Comparison of ENCODE assay signal across 1 cellular context in genomic region chr19:40190891-40191835, GRCh38.
A peak's percentile ranks its signal among the peaks of the same experiment; 100 is the strongest.
TF ChIP-seq lines count a peak whose summit lies in the region.

Gene MAP3K10, plus strand, starts transcription at chr19:40191426. Its CDS starts 606 bp downstream, at chr19:40192032.

TF ChIP-seq in HEK293, 187 proteins besides CTCF, POLR2A, EP300 and RAD21 (continued from another document and continues in another):
- TF ChIP-seq ZNF830 (tag by site-specific recombination; IDR thresholded peaks at IDR 0.05; ENCODE audit: low read depth) (no peak), ZNF561 (tag by site-specific recombination; IDR thresholded peaks at IDR 0.05; ENCODE audit: borderline replicate concordance) (peak; percentile 79; the same call in 1 of the 2 replicates), GLI2 (tag by site-specific recombination; IDR thresholded peaks at IDR 0.05; ENCODE audit: borderline replicate concordance, low read depth) (no peak), ZFP41 (tag by site-specific recombination; IDR thresholded peaks at IDR 0.05; ENCODE audit: borderline replicate concordance) (no peak), ZXDB (tag by site-specific recombination; IDR thresholded peaks at IDR 0.05) (peak; percentile 98), ZBTB10 (tag by site-specific recombination; IDR thresholded peaks at IDR 0.05) (peak; percentile 100), KLF9 (tag by site-specific recombination; IDR thresholded peaks at IDR 0.05; ENCODE audit: low read depth) (peak; percentile 72; the same call in 1 of the 2 replicates), ZNF513 (tag by site-specific recombination; IDR thresholded peaks at IDR 0.05) (peak; percentile 33; the same call in 1 of the 2 replicates), INSM2 (tag by site-specific recombination; IDR thresholded peaks at IDR 0.05) (peak; percentile 60; the same call in 1 of the 2 replicates), ZNF837 (tag by site-specific recombination; IDR thresholded peaks at IDR 0.05) (peak; percentile 59; the same call in 1 of the 2 replicates), ZNF423 (tag by site-specific recombination; IDR thresholded peaks at IDR 0.05) (peak; percentile 79; the same call in 1 of the 2 replicates), ZNF223 (tag by site-specific recombination; IDR thresholded peaks at IDR 0.05) (peak; percentile 81), ZNF426 (tag by site-specific recombination; IDR thresholded peaks at IDR 0.05) (no peak), ZNF133 (tag by site-specific recombination; IDR thresholded peaks at IDR 0.05) (peak; percentile 33; the same call in 1 of the 2 replicates), ZNF701 (tag by site-specific recombination; IDR thresholded peaks at IDR 0.05) (no peak), KLF16 (tag by site-specific recombination; IDR thresholded peaks at IDR 0.05) (peak; percentile 70), ZNF610 (tag by site-specific recombination; IDR thresholded peaks at IDR 0.05; ENCODE audit: borderline replicate concordance) (peak; percentile 82), YY1 (tag by site-specific recombination; IDR thresholded peaks at IDR 0.05) (peak; percentile 79), SALL2 (tag by site-specific recombination; IDR thresholded peaks at IDR 0.05; ENCODE audit: borderline replicate concordance) (0 out of 2 replicates have a peak, but pooled peaks have one; percentile 4), ZNF677 (tag by site-specific recombination; IDR thresholded peaks at IDR 0.05) (0 out of 2 replicates have a peak, but pooled peaks have one; percentile 46), ZNF660 (tag by site-specific recombination; IDR thresholded peaks at IDR 0.05) (peak; percentile 9; the same call in 1 of the 2 replicates), GLIS1 (tag by site-specific recombination; IDR thresholded peaks at IDR 0.05) (peak; percentile 100), ZBTB26 (tag by site-specific recombination; optimal IDR thresholded peaks at IDR 0.05) (peak; percentile 77), ZBTB8A (tag by site-specific recombination; IDR thresholded peaks at IDR 0.05) (peak; percentile 87), ZNF169 (tag by site-specific recombination; IDR thresholded peaks at IDR 0.05) (no peak)
- TF ChIP-seq, protein P1, sequence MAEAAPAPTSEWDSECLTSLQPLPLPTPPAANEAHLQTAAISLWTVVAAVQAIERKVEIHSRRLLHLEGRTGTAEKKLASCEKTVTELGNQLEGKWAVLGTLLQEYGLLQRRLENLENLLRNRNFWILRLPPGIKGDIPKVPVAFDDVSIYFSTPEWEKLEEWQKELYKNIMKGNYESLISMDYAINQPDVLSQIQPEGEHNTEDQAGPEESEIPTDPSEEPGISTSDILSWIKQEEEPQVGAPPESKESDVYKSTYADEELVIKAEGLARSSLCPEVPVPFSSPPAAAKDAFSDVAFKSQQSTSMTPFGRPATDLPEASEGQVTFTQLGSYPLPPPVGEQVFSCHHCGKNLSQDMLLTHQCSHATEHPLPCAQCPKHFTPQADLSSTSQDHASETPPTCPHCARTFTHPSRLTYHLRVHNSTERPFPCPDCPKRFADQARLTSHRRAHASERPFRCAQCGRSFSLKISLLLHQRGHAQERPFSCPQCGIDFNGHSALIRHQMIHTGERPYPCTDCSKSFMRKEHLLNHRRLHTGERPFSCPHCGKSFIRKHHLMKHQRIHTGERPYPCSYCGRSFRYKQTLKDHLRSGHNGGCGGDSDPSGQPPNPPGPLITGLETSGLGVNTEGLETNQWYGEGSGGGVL (tag by site-specific recombination; IDR thresholded peaks at IDR 0.05) = peak; percentile 68
- TF ChIP-seq, protein P2, sequence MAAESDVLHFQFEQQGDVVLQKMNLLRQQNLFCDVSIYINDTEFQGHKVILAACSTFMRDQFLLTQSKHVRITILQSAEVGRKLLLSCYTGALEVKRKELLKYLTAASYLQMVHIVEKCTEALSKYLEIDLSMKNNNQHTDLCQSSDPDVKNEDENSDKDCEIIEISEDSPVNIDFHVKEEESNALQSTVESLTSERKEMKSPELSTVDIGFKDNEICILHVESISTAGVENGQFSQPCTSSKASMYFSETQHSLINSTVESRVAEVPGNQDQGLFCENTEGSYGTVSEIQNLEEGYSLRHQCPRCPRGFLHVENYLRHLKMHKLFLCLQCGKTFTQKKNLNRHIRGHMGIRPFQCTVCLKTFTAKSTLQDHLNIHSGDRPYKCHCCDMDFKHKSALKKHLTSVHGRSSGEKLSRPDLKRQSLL (tag by site-specific recombination; IDR thresholded peaks at IDR 0.05) = 0 out of 2 replicates have a peak, but pooled peaks have one; percentile 7
- TF ChIP-seq, protein P3, sequence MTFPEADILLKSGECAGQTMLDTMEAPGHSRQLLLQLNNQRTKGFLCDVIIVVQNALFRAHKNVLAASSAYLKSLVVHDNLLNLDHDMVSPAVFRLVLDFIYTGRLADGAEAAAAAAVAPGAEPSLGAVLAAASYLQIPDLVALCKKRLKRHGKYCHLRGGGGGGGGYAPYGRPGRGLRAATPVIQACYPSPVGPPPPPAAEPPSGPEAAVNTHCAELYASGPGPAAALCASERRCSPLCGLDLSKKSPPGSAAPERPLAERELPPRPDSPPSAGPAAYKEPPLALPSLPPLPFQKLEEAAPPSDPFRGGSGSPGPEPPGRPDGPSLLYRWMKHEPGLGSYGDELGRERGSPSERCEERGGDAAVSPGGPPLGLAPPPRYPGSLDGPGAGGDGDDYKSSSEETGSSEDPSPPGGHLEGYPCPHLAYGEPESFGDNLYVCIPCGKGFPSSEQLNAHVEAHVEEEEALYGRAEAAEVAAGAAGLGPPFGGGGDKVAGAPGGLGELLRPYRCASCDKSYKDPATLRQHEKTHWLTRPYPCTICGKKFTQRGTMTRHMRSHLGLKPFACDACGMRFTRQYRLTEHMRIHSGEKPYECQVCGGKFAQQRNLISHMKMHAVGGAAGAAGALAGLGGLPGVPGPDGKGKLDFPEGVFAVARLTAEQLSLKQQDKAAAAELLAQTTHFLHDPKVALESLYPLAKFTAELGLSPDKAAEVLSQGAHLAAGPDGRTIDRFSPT (tag by site-specific recombination; IDR thresholded peaks at IDR 0.05) = peak; percentile 82; the same call in 1 of the 2 replicates
- TF ChIP-seq, protein P4, sequence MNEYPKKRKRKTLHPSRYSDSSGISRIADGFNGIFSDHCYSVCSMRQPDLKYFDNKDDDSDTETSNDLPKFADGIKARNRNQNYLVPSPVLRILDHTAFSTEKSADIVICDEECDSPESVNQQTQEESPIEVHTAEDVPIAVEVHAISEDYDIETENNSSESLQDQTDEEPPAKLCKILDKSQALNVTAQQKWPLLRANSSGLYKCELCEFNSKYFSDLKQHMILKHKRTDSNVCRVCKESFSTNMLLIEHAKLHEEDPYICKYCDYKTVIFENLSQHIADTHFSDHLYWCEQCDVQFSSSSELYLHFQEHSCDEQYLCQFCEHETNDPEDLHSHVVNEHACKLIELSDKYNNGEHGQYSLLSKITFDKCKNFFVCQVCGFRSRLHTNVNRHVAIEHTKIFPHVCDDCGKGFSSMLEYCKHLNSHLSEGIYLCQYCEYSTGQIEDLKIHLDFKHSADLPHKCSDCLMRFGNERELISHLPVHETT (tag by site-specific recombination; IDR thresholded peaks at IDR 0.05) = 0 out of 2 replicates have a peak, but pooled peaks have one; percentile 6
- TF ChIP-seq, protein P5, sequence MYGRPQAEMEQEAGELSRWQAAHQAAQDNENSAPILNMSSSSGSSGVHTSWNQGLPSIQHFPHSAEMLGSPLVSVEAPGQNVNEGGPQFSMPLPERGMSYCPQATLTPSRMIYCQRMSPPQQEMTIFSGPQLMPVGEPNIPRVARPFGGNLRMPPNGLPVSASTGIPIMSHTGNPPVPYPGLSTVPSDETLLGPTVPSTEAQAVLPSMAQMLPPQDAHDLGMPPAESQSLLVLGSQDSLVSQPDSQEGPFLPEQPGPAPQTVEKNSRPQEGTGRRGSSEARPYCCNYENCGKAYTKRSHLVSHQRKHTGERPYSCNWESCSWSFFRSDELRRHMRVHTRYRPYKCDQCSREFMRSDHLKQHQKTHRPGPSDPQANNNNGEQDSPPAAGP (tag by site-specific recombination; IDR thresholded peaks at IDR 0.05) = peak; percentile 60; the same call in 1 of the 2 replicates
- TF ChIP-seq, protein P6, sequence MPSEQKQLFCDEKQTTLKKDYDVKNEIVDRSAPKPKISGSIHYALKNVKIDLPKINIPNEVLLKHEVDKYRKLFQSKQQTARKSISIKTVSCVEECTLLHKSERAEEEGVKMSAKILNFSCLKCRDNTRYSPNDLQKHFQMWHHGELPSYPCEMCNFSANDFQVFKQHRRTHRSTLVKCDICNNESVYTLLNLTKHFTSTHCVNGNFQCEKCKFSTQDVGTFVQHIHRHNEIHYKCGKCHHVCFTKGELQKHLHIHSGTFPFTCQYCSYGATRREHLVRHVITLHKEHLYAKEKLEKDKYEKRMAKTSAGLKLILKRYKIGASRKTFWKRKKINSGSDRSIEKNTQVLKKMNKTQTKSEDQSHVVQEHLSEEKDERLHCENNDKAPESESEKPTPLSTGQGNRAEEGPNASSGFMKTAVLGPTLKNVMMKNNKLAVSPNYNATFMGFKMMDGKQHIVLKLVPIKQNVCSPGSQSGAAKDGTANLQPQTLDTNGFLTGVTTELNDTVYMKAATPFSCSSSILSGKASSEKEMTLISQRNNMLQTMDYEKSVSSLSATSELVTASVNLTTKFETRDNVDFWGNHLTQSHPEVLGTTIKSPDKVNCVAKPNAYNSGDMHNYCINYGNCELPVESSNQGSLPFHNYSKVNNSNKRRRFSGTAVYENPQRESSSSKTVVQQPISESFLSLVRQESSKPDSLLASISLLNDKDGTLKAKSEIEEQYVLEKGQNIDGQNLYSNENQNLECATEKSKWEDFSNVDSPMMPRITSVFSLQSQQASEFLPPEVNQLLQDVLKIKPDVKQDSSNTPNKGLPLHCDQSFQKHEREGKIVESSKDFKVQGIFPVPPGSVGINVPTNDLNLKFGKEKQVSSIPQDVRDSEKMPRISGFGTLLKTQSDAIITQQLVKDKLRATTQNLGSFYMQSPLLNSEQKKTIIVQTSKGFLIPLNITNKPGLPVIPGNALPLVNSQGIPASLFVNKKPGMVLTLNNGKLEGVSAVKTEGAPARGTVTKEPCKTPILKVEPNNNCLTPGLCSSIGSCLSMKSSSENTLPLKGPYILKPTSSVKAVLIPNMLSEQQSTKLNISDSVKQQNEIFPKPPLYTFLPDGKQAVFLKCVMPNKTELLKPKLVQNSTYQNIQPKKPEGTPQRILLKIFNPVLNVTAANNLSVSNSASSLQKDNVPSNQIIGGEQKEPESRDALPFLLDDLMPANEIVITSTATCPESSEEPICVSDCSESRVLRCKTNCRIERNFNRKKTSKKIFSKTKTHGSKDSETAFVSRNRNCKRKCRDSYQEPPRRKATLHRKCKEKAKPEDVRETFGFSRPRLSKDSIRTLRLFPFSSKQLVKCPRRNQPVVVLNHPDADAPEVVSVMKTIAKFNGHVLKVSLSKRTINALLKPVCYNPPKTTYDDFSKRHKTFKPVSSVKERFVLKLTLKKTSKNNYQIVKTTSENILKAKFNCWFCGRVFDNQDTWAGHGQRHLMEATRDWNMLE (tag by site-specific recombination; conservative IDR thresholded peaks at IDR 0.05; ENCODE audit: low read depth) = peak; percentile 11; the same call in 1 of the 2 replicates
